Comparison of ENCODE assay signal across 8 cellular contexts in genomic region chr21:43361493-43362296, GRCh38.
DNase-seq lines count a peak whose midpoint lies in the region; ATAC-seq and TF ChIP-seq lines count a peak whose summit lies in the region.

No MANE protein-coding gene starts in this region.

- peak overlapping the region; percentile 90 for H3K4ac ChIP-seq in IMR-90 (ENCODE audit: low read depth, low read length)

- dilution Hi-C loops in IMR-90 (cut with HindIII; ENCODE audit: low sequenced_read_pairs, unreplicated experiment), result no loop called here

- H3K18ac ChIP-seq in IMR-90 (ENCODE audit: low read depth, low read length), result peak overlapping the region; percentile 33

- peak overlapping the region; percentile 80 for H3K27ac ChIP-seq in IMR-90 (ENCODE audit: insufficient read depth, low read length)

- H3K4me1 ChIP-seq in IMR-90 (ENCODE audit: control insufficient read depth, insufficient read depth, low read length), result peaks cover 10% of the 10 kb centered on the region

- peak overlapping the region; percentile 43 for H3K9ac ChIP-seq in IMR-90 (ENCODE audit: low read depth, low read length)

- no peaks in the 10 kb centered on the region for H3K36me3 ChIP-seq in IMR-90 (ENCODE audit: control insufficient read depth, insufficient read depth, low read length)

- H2AK9ac ChIP-seq in IMR-90 (replicated peaks; ENCODE audit: low read depth, low read length, poor library complexity), result peak overlapping the region; percentile 70

- H2BK120ac ChIP-seq in IMR-90 (ENCODE audit: low read depth, low read length), result peak overlapping the region; percentile 87

- DNase-seq in IMR-90 (peak; percentile 79), activated T-cell treated with anti-CD3 and anti-CD28 coated beads for 4 hours (peak; percentile 27), fibroblast of mammary gland (ENCODE audit: low read depth) (peak; percentile 33), skeletal muscle cell (ENCODE audit: low read depth) (no peak), DMS79 treated with DMSO at 0.1 percent for 48 hours (lab: John Stamatoyannopoulos, UW) (no peak), NCI-H1417 (lab: John Stamatoyannopoulos, UW) (no peak), OCI-M1 (lab: John Stamatoyannopoulos, UW) (no peak)

- no peak for TF ChIP-seq CTCF in IMR-90 (conservative IDR thresholded peaks at IDR 0.05; ENCODE audit: low read depth, low read length)
- TF ChIP-seq CTCF in fibroblast of mammary gland (conservative IDR thresholded peaks at IDR 0.05; ENCODE audit: control insufficient read depth, insufficient read depth, low read depth, low read length), result no peak

- peak overlapping the region; percentile 55 for H2BK20ac ChIP-seq in IMR-90 (ENCODE audit: low read depth, low read length)

- CTCF ChIA-PET in IMR-90 (lab: Yijun Ruan, JAX), result no interaction called here

- peaks cover 8% of the 10 kb centered on the region; the same call in 1 of the 2 replicates for H3K9me1 ChIP-seq in IMR-90 (ENCODE audit: insufficient read depth, low read length)

- peak overlapping the region; percentile 82 for H3K14ac ChIP-seq in IMR-90 (replicated peaks; ENCODE audit: low read depth, low read length)

- H3K9me3 ChIP-seq in IMR-90 (ENCODE audit: control insufficient read depth, insufficient read depth, low read length), result no peaks in the 10 kb centered on the region

- POLR2A ChIA-PET in IMR-90 (lab: Charles Lee; ENCODE audit: unreplicated experiment), result no interaction called here

- peak overlapping the region; percentile 56 for H4K5ac ChIP-seq in IMR-90 (ENCODE audit: low read depth, low read length)

- intact Hi-C loops in IMR-90 (cut with micrococcal nuclease), result loop anchor here (1.0 kb wide), 1 partner anchor 28 kb away; no protein-coding TSS in a partner anchor

- ATAC-seq in GM19035 (IDR thresholded peaks at IDR 0.05; ENCODE audit: unreplicated experiment), result peak; percentile 62
- peak; percentile 88 for ATAC-seq in IMR-90 (ENCODE audit: low read depth)

- peak; percentile 79 for TF ChIP-seq POLR2A in IMR-90 (IDR thresholded peaks at IDR 0.05; ENCODE audit: low read depth, low read length)

- H2AK5ac ChIP-seq in IMR-90 (ENCODE audit: low read depth, low read length), result peak overlapping the region; percentile 52

- peak overlapping the region; percentile 80 for H2AFZ ChIP-seq in IMR-90 (replicated peaks; ENCODE audit: low read length, poor library complexity)

- in situ Hi-C loops in IMR-90 (cut with MboI; ENCODE audit: low sequenced_read_pairs), result no loop called here

- H4K91ac ChIP-seq in IMR-90 (ENCODE audit: insufficient read depth, low read depth, low read length), result peak overlapping the region; percentile 71

- 20% methylated on average over 11 of the region's 35 CpGs; no CpG with 5 or more reads in 1 of the 2 experiments for WGBS in IMR-90 (ENCODE audit: extremely low coverage in 2 of 2, insufficient read length in 1 of 2), 2 experiments

- H3K79me1 ChIP-seq in IMR-90 (ENCODE audit: low read depth in 1 of 2, low read length in 2 of 2), result no peaks in the 10 kb centered on the region; a peak in 1 of 4 replicates

- H3K4me3 ChIP-seq in IMR-90 (ENCODE audit: insufficient read depth, low read depth, low read length) (no peak overlapping the region), fibroblast of mammary gland (ENCODE audit: control insufficient read depth, low read depth, low read length) (no peak overlapping the region), skeletal muscle cell (ENCODE audit: low read depth, low read length) (peak overlapping the region; percentile 21)

- peak overlapping the region; percentile 72 for H3K56ac ChIP-seq in IMR-90 (ENCODE audit: extremely low read depth, insufficient read depth, low read length)

- TF ChIP-seq RAD21 in IMR-90 (IDR thresholded peaks at IDR 0.05; ENCODE audit: low read length), result 0 out of 2 replicates have a peak, but pooled peaks have one; percentile 2

- H2BK5ac ChIP-seq in IMR-90 (ENCODE audit: low read depth, low read length, poor library complexity, severe bottlenecking), result peak overlapping the region; percentile 86

- peak overlapping the region; percentile 85; the same call in 2 of the 3 replicates for H2BK15ac ChIP-seq in IMR-90 (ENCODE audit: low read depth, low read length)

- H3K23ac ChIP-seq in IMR-90 (ENCODE audit: low read depth, low read length), result peak overlapping the region; percentile 87; the same call in 1 of the 2 replicates

- H4K8ac ChIP-seq in IMR-90 (ENCODE audit: low read depth in 2 of 2, low read length in 2 of 2), result peak overlapping the region; percentile 86

- H3K27me3 ChIP-seq in IMR-90 (ENCODE audit: control insufficient read depth, insufficient read depth, low read length), result no peaks in the 10 kb centered on the region

- H4K20me1 ChIP-seq in IMR-90 (ENCODE audit: insufficient read depth, low read length), result no peaks in the 10 kb centered on the region

- BruUV-seq in IMR-90 (replicated peaks; lab: Mats Ljungman, UMichigan), result no TSS peak

- peak overlapping the region; percentile 30 for H3K4me2 ChIP-seq in IMR-90 (ENCODE audit: low read depth, low read length)

TF ChIP-seq in IMR-90, 13 proteins besides CTCF, POLR2A, EP300 and RAD21:
- TF ChIP-seq CEBPB (IDR thresholded peaks at IDR 0.05; ENCODE audit: low read depth, low read length), result no peak
- no peak for TF ChIP-seq NFE2L2 (IDR thresholded peaks at IDR 0.05; ENCODE audit: low read depth, low read length)
- TF ChIP-seq RCOR1 (IDR thresholded peaks at IDR 0.05; ENCODE audit: insufficient replicate concordance, low read length), result no peak
- no peak for TF ChIP-seq RFX5 (IDR thresholded peaks at IDR 0.05; ENCODE audit: low read depth, low read length)
- TF ChIP-seq SMC3 (IDR thresholded peaks at IDR 0.05; ENCODE audit: low read depth, low read length), result no peak
- TF ChIP-seq CHD1 (IDR thresholded peaks at IDR 0.05; ENCODE audit: low read depth, low read length), result 0 out of 2 replicates have a peak, but pooled peaks have one; percentile 33
- TF ChIP-seq USF2 (IDR thresholded peaks at IDR 0.05; ENCODE audit: low read depth, low read length), result no peak
- no peak for TF ChIP-seq FOS (IDR thresholded peaks at IDR 0.05; ENCODE audit: low read depth, low read length)
- peak; percentile 95 for TF ChIP-seq BHLHE40 (IDR thresholded peaks at IDR 0.05; ENCODE audit: low read depth, low read length)
- no peak for TF ChIP-seq MAFK (IDR thresholded peaks at IDR 0.05; ENCODE audit: low read depth, low read length)
- no peak for TF ChIP-seq ELK1 (IDR thresholded peaks at IDR 0.05; ENCODE audit: borderline replicate concordance, low read depth, low read length)
- TF ChIP-seq MXI1 (IDR thresholded peaks at IDR 0.05; ENCODE audit: borderline replicate concordance, low read depth, low read length), result no peak

Comparison
In these comparisons a context has a peak if more than half of its experiments do, and no peak if none do; other contexts are left out.
1. DNase-seq: peak in IMR-90 (single experiment), activated T-cell treated with anti-CD3 and anti-CD28 coated beads for 4 hours (single experiment) and fibroblast of mammary gland (single experiment); none in skeletal muscle cell (single experiment), DMS79 treated with DMSO at 0.1 percent for 48 hours (single experiment), NCI-H1417 (0 of 3) and OCI-M1 (single experiment).